Comparison of ENCODE assay signal across 21 cellular contexts in genomic region chr1:7015022-7015421, GRCh38.
"Had no signal": no experiment of that assay in that cellular context is flagged by ENCODE, and none has a peak within 500 bp of the region (broad histone marks: within the 10 kb centered on the region; RNA-seq: fewer than 3 reads in every experiment).

No MANE protein-coding gene starts in this region.

- H3K4me1 ChIP-seq: left lung, sigmoid colon, stomach, thyroid gland had no signal

- H3K36me3 ChIP-seq: gastrocnemius medialis, left lung, ovary, sigmoid colon, stomach, thyroid gland had no signal

- H3K9me3 ChIP-seq: gastrocnemius medialis, left lung, ovary, psoas muscle, sigmoid colon, stomach, thyroid gland had no signal

- ATAC-seq: left lung; naive thymus-derived CD4-positive, alpha-beta T cell; right cardiac atrium; stimulated activated effector memory CD8-positive, alpha-beta T cell treated with anti-CD3 and anti-CD28 coated beads, Interleukin-12 subunit alpha, Interleukin-12 subunit beta, amount 100 ng/mL, for 72 hours had no signal

- H3K4me3 ChIP-seq: gastrocnemius medialis, left lung, ovary, psoas muscle, sigmoid colon, stomach, thyroid gland had no signal

- DNase-seq: effector memory CD4-positive, alpha-beta T cell; erythroblast; gastrocnemius medialis; head of caudate nucleus; left cardiac atrium; left lung; mesenchymal stem cell; midbrain; naive thymus-derived CD4-positive, alpha-beta T cell; nephron progenitor cell; occipital lobe; ovary; psoas muscle; right cardiac atrium; sigmoid colon; stimulated activated CD4-positive, alpha-beta T cell treated with anti-CD3 and anti-CD28 coated beads, Interleukin-2, amount 100 ng/mL, for 24 hours; stimulated activated CD4-positive, alpha-beta T cell treated with anti-CD3 and anti-CD28 coated beads, Interleukin-4, amount 100 ng/mL, for 24 hours; stimulated activated naive CD4-positive, alpha-beta T cell treated with Interleukin-2 at 50 U/mL for 16 hours; stomach; thyroid gland had no signal

- H3K27me3 ChIP-seq: gastrocnemius medialis, left lung, ovary, thyroid gland had no signal

- H3K27ac ChIP-seq: left lung, ovary, psoas muscle, sigmoid colon, stomach, thyroid gland had no signal
